Comparison of ENCODE assay signal across 2 cellular contexts in genomic region chr9:109126671-109127070, GRCh38. TPM values are rescaled to one million over a fixed set of nuclear protein-coding genes. Genes with fewer than 3 reads are reported as not detected.
"Had no signal": no experiment of that assay in that cellular context is flagged by ENCODE, and none has a peak within 500 bp of the region (broad histone marks: within the 10 kb centered on the region; RNA-seq: fewer than 3 reads in every experiment).

No MANE protein-coding gene starts in this region.

RNA-seq across cellular contexts. Expression of gene FRRS1L, which starts 40.4 kb away (rescaled TPM):
- total RNA-seq: MCF 10A, NCI-H460 had no signal
